In the genomic region with DNA sequence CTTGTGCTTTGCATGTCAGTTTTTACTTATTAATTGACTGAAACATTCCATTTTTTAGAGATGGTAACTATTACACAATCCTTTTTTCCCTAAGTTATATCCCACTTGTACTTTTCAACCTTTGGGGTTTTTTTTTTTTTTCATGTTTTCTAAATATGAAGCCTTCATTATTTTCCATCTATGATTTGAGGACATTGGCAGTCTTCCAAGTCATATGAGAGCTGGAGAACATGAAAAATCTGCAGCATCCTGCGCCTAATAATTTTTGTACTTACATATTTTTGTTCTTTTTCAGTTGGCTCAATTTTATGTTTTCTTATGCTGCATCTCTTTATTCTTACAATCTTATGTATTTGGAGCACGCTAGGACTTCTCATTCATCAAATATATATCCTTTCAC, we compare ENCODE assay signal across 17 cellular contexts.
A peak's percentile ranks its signal among the peaks of the same experiment; 100 is the strongest.
DNase-seq lines count a peak whose midpoint lies in the region; ATAC-seq and TF ChIP-seq lines count a peak whose summit lies in the region.
"Had no signal": no experiment of that assay in that cellular context is flagged by ENCODE, and none has a peak within 500 bp of the region (broad histone marks: within the 10 kb centered on the region; RNA-seq: fewer than 3 reads in every experiment).

No MANE protein-coding gene starts in this region.

- no peak for TF ChIP-seq CTCF in chondrocyte (IDR thresholded peaks at IDR 0.05)

- no peaks in the 10 kb centered on the region for H3K9me3 Mint-ChIP-seq in chondrocyte (ENCODE audit: low read depth)
- H3K9me3 Mint-ChIP-seq: CD4-positive, CD25-positive, alpha-beta regulatory T cell had no signal

- peaks cover 52% of the 10 kb centered on the region for H3K4me1 Mint-ChIP-seq in chondrocyte (ENCODE audit: low read depth)
- H3K4me1 Mint-ChIP-seq: CD4-positive, CD25-positive, alpha-beta regulatory T cell had no signal

- H3K27ac Mint-ChIP-seq in chondrocyte (ENCODE audit: unreplicated experiment), result peak overlapping the region; percentile 82
- H3K27ac Mint-ChIP-seq: CD4-positive, CD25-positive, alpha-beta regulatory T cell had no signal

- peaks cover 8% of the 10 kb centered on the region for H3K36me3 Mint-ChIP-seq in chondrocyte (ENCODE audit: low read depth)
- H3K36me3 Mint-ChIP-seq: CD4-positive, CD25-positive, alpha-beta regulatory T cell had no signal

- peak; percentile 3 for DNase-seq in NCI-H2171 (lab: John Stamatoyannopoulos, UW)
- DNase-seq in NCI-H2171 treated with DMSO at 0.1 percent for 48 hours (lab: John Stamatoyannopoulos, UW), result no peak
- no peak for DNase-seq in chondrocyte (ENCODE audit: low spot score)
- peak; percentile 21 for DNase-seq in left kidney (ENCODE audit: low read depth, low spot score)
- no peak for DNase-seq in DMS114 treated with DMSO at 0.1 percent for 48 hours (lab: John Stamatoyannopoulos, UW; ENCODE audit: unreplicated experiment)
- DNase-seq: BE2C; CD4-positive, CD25-positive, alpha-beta regulatory T cell; COR-L47; DMS 273 treated with DMSO at 0.1 percent for 48 hours; H7; NCI-H1092 treated with DMSO at 0.1 percent for 48 hours; NCI-H1694 treated with DMSO at 0.1 percent for 48 hours; NCI-H748 treated with DMSO at 0.1 percent for 48 hours; SHP77 treated with DMSO at 0.1 percent for 48 hours had no signal

- H3K27me3 Mint-ChIP-seq in chondrocyte (ENCODE audit: low read depth), result no peaks in the 10 kb centered on the region

- no peak overlapping the region for H3K4me3 Mint-ChIP-seq in chondrocyte (ENCODE audit: unreplicated experiment)
- H3K4me3 Mint-ChIP-seq: CD4-positive, CD25-positive, alpha-beta regulatory T cell had no signal

- no peak for ATAC-seq in HG03354 (IDR thresholded peaks at IDR 0.05; ENCODE audit: poor library complexity, severe bottlenecking, unreplicated experiment)
- no peak for ATAC-seq in esophagus mucosa
- ATAC-seq: SK-N-SH treated with all-trans-retinoic acid at 6 μM for 48 hours had no signal

Comparison
In these comparisons a context has a peak if more than half of its experiments do, and no peak if none do; other contexts are left out.
1. DNase-seq: peak in NCI-H2171 (single experiment) and left kidney (single experiment); none in NCI-H2171 treated with DMSO at 0.1 percent for 48 hours (single experiment), chondrocyte (single experiment) and DMS114 treated with DMSO at 0.1 percent for 48 hours (single experiment).